In the genomic region with DNA sequence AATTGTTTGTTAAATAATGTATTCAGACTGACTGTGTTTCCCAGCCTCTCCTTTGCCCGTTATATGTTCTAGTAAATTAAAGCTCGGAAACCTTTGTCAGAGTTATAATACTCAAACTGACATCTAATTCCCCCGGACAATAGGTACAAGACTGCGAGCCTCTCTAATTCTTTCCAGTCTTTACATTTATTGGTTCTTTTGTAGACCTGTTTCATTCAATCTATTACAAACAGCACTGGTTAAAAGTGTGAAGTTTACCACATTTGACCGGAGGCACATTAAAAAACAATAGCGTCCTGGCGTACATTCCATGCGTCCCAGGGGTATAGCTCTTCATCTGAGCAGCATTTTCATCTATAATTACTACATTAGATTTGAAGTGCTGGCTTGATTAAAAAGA, we compare ENCODE assay signal across 23 cellular contexts. TPM values are rescaled to one million over a fixed set of nuclear protein-coding genes. Genes with fewer than 3 reads are reported as not detected.
DNase-seq lines count a peak whose midpoint lies in the region; TF ChIP-seq lines count a peak whose summit lies in the region.
"Had no signal": no experiment of that assay in that cellular context is flagged by ENCODE, and none has a peak within 500 bp of the region (broad histone marks: within the 10 kb centered on the region; RNA-seq: fewer than 3 reads in every experiment).

No MANE protein-coding gene starts in this region.

- H3K4me1 Mint-ChIP-seq in chondrocyte (ENCODE audit: low read depth): peaks cover 59% of the 10 kb centered on the region
- H3K4me1 Mint-ChIP-seq in neural progenitor cell: peaks cover 12% of the 10 kb centered on the region
- H3K4me1 Mint-ChIP-seq: B cell, CD14-positive monocyte had no signal

- H2AFZ ChIP-seq in neural progenitor cell (replicated peaks): no peak overlapping the region
- H2AFZ ChIP-seq: PC-9 had no signal

- peak overlapping the region; percentile 81 for H3K27ac Mint-ChIP-seq in chondrocyte (ENCODE audit: unreplicated experiment)
- peak overlapping the region; percentile 36 for H3K27ac Mint-ChIP-seq in neural progenitor cell
- H3K27ac Mint-ChIP-seq: B cell, CD14-positive monocyte had no signal

- no peaks in the 10 kb centered on the region for H4K20me1 ChIP-seq in neural progenitor cell (ENCODE audit: low read depth)

- no peaks in the 10 kb centered on the region for H3K36me3 ChIP-seq in neural progenitor cell

- H3K27me3 Mint-ChIP-seq in chondrocyte (ENCODE audit: low read depth) (no peaks in the 10 kb centered on the region), neural progenitor cell (ENCODE audit: insufficient read depth, low read depth) (peaks cover 2% of the 10 kb centered on the region)
- H3K27me3 Mint-ChIP-seq: B cell had no signal

- H3K4me3 Mint-ChIP-seq in chondrocyte (ENCODE audit: unreplicated experiment) (no peak overlapping the region), neural progenitor cell (no peak overlapping the region)
- H3K4me3 Mint-ChIP-seq: B cell, CD14-positive monocyte had no signal

- peak; percentile 9 for DNase-seq in NCI-H2107 treated with DMSO at 0.1 percent for 48 hours (lab: John Stamatoyannopoulos, UW; ENCODE audit: unreplicated experiment)
- no peak for DNase-seq in NCI-H2107 (lab: John Stamatoyannopoulos, UW)
- peak; percentile 56 to 72 for DNase-seq in NCI-H1930 (lab: John Stamatoyannopoulos, UW)
- no peak for DNase-seq in chondrocyte (ENCODE audit: low spot score)
- no peak for DNase-seq in neural progenitor cell (ENCODE audit: low spot score)
- no peak for DNase-seq in superior temporal gyrus (ENCODE audit: extremely low spot score)
- no peak for DNase-seq in GM13977 (ENCODE audit: low spot score)
- DNase-seq in central memory CD4-positive, alpha-beta T cell: no peak
- DNase-seq: DMS53, GF-D8, Kasumi-1, MM.1S, NCI-H1092, NCI-H187, NCI-H2171 treated with DMSO at 0.1 percent for 48 hours, NCI-H446, NCI-H526, PC-9, RPMI8226, SHP77 treated with DMSO at 0.1 percent for 48 hours, SK-N-SH had no signal

- H3K9ac ChIP-seq in neural progenitor cell: no peak overlapping the region
- H3K9ac ChIP-seq: SK-N-SH had no signal

- H3K9me3 Mint-ChIP-seq in chondrocyte (ENCODE audit: low read depth) (no peaks in the 10 kb centered on the region), neural progenitor cell (peaks cover 48% of the 10 kb centered on the region)

- no peaks in the 10 kb centered on the region for H3K36me3 Mint-ChIP-seq in chondrocyte (ENCODE audit: low read depth)
- H3K36me3 Mint-ChIP-seq in neural progenitor cell: peaks cover 74% of the 10 kb centered on the region
- H3K36me3 Mint-ChIP-seq: CD14-positive monocyte had no signal

- H3K4me3 ChIP-seq in neural progenitor cell: no peak overlapping the region
- H3K4me3 ChIP-seq: PC-9 had no signal

- TF ChIP-seq CTCF in chondrocyte (IDR thresholded peaks at IDR 0.05): no peak
- TF ChIP-seq CTCF in neural progenitor cell (IDR thresholded peaks at IDR 0.05): no peak
- TF ChIP-seq CTCF in GM13977 (IDR thresholded peaks at IDR 0.05; ENCODE audit: extremely low read depth, insufficient read depth, missing control alignments): no peak

- peaks cover 43% of the 10 kb centered on the region for H3K79me2 ChIP-seq in neural progenitor cell (ENCODE audit: low read depth)

- H3K27ac ChIP-seq in neural progenitor cell: peak overlapping the region; percentile 23
- H3K27ac ChIP-seq: PC-9 had no signal

- peak overlapping the region; percentile 25 for H3K4me2 ChIP-seq in neural progenitor cell
- H3K4me2 ChIP-seq: PC-9, SK-N-SH had no signal

- H3F3A ChIP-seq in neural progenitor cell (ENCODE audit: low read depth): peaks cover 3% of the 10 kb centered on the region

- no peaks in the 10 kb centered on the region for H3K27me3 ChIP-seq in neural progenitor cell

- peaks cover 43% of the 10 kb centered on the region for H3K4me1 ChIP-seq in neural progenitor cell

- no peaks in the 10 kb centered on the region for H3K9me3 ChIP-seq in neural progenitor cell (ENCODE audit: low read depth)
- H3K9me3 ChIP-seq: SK-N-SH had no signal

- in situ Hi-C loops in GM13977 (cut with MboI; ENCODE audit: low pct_unique_long_range_greater_than_20kb, low sequenced_read_pairs, unreplicated experiment): no loop called here

RNA-seq across cellular contexts. Expression of a gene that starts 49.9 kb away (rescaled TPM):
- total RNA-seq in chondrocyte (87.0 to 135 TPM (median 87.6 TPM) in 3 replicates), neural progenitor cell (ENCODE audit: low replicate concordance) (78.7 and 126 TPM in 2 replicates)
- total RNA-seq: B cell, PC-9 had no signal

Comparison
In these comparisons a context has a peak if more than half of its experiments do, and no peak if none do; other contexts are left out.
1. DNase-seq: peak in NCI-H2107 treated with DMSO at 0.1 percent for 48 hours (single experiment) and NCI-H1930 (2 of 2); none in NCI-H2107 (single experiment), chondrocyte (single experiment), neural progenitor cell (single experiment), superior temporal gyrus (single experiment), GM13977 (single experiment) and central memory CD4-positive, alpha-beta T cell (single experiment).